ENCODE assay signal across 1 cellular context in genomic region chr2:30230479-30230854, GRCh38.
A peak's percentile ranks its signal among the peaks of the same experiment; 100 is the strongest.
TF ChIP-seq lines count a peak whose summit lies in the region.

No MANE protein-coding gene starts in this region.

TF ChIP-seq in GM12878, 131 proteins besides CTCF, POLR2A, EP300 and RAD21 (continued from another document):
- no peak for TF ChIP-seq BRCA1 (IDR thresholded peaks at IDR 0.05; ENCODE audit: low read depth, low read length)
- TF ChIP-seq SMAD1 (IDR thresholded peaks at IDR 0.05; ENCODE audit: low read depth, partially characterized antibody) = no peak
- TF ChIP-seq WRNIP1 (IDR thresholded peaks at IDR 0.05; ENCODE audit: borderline replicate concordance, low read depth, low read length) = no peak
- no peak for TF ChIP-seq REST (IDR thresholded peaks at IDR 0.05; ENCODE audit: low read depth, low read length)
- no peak for TF ChIP-seq PAX8 (IDR thresholded peaks at IDR 0.05)
- TF ChIP-seq SRF (IDR thresholded peaks at IDR 0.05; ENCODE audit: low read depth in 2 of 2, low read length in 2 of 2) = no peak
- TF ChIP-seq NRF1 (conservative IDR thresholded peaks at IDR 0.05; ENCODE audit: low read depth, low read length) = no peak
- TF ChIP-seq RUNX3 (IDR thresholded peaks at IDR 0.05; ENCODE audit: low read length) = no peak
- TF ChIP-seq EED (IDR thresholded peaks at IDR 0.05; ENCODE audit: low read depth) = 0 out of 2 replicates have a peak, but pooled peaks have one; percentile 20
- TF ChIP-seq SIN3A (IDR thresholded peaks at IDR 0.05; ENCODE audit: low read depth, low read length) = no peak
- TF ChIP-seq MEF2A (IDR thresholded peaks at IDR 0.05; ENCODE audit: insufficient read depth, low read depth, low read length) = no peak
- no peak for TF ChIP-seq IKZF1 (conservative IDR thresholded peaks at IDR 0.05)
- no peak for TF ChIP-seq SIX5 (IDR thresholded peaks at IDR 0.05; ENCODE audit: low read depth, low read length, severe bottlenecking)
- TF ChIP-seq POU2F2 (IDR thresholded peaks at IDR 0.05; ENCODE audit: borderline replicate concordance, low read depth, low read length) = no peak
- no peak for TF ChIP-seq IRF4 (IDR thresholded peaks at IDR 0.05; ENCODE audit: low read depth, low read length)
- TF ChIP-seq TCF3 (IDR thresholded peaks at IDR 0.05; ENCODE audit: borderline replicate concordance, insufficient read depth, low read depth, low read length) = no peak
- TF ChIP-seq MTA2 (IDR thresholded peaks at IDR 0.05; ENCODE audit: low read depth) = peak; percentile 11; the same call in 1 of the 2 replicates
- TF ChIP-seq NBN (IDR thresholded peaks at IDR 0.05) = 0 out of 2 replicates have a peak, but pooled peaks have one; percentile 54
- no peak for TF ChIP-seq RCOR1 (conservative IDR thresholded peaks at IDR 0.05; ENCODE audit: low read depth, low read length)
- no peak for TF ChIP-seq SPI1 (IDR thresholded peaks at IDR 0.05; ENCODE audit: borderline replicate concordance, insufficient read depth, low read depth, low read length)
